ENCODE assay signal across 19 cellular contexts in the genomic region with DNA sequence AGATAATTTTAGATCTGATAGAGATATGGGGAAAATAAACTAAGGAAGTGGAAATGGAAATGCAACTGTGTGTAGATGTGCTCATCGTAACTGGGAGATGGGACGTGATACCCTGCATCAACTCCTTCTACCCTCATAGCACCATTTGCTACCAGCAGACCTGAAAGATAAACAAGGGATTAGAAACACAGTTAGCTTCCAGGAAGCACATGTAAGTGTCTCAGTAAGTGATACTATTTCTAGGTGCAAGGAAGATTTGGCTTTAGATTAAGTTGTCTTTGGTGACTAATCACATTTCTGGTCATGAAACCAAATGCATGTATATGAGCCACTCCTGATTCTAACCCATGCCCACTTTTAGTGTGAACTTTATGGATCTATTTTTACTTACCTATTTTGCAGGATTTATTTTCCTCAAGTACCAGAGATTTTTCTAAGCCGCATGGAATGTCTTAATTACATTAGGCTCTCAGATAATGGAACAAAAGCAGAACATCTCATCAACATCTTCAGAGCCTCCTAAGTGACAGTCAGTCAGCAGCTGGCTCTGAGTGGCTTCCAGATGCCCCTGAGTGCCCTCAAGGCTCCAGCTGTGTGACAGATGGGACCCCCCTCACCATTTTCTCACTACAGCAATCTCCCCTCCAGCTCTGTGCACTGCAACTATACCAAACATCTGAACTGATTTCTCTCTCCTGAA. TPM values are rescaled to one million over a fixed set of nuclear protein-coding genes. Genes with fewer than 3 reads are reported as not detected.
"Had no signal": no experiment of that assay in that cellular context is flagged by ENCODE, and none has a peak within 500 bp of the region (broad histone marks: within the 10 kb centered on the region; RNA-seq: fewer than 3 reads in every experiment).

No MANE protein-coding gene starts in this region.

- H3K9me3 ChIP-seq: transverse colon had no signal

- H3K4me1 ChIP-seq: foreskin keratinocyte had no signal

- ATAC-seq: activated naive CD8-positive, alpha-beta T cell treated with anti-CD3 and anti-CD28 coated beads, Interleukin-2, amount 50 U/mL, for 24 hours; activated T-helper 17 cell treated with anti-CD3 and anti-CD28 coated beads, Interleukin-2, amount 50 U/mL, for 72 hours; foreskin keratinocyte; left ventricle myocardium superior; natural killer cell treated with Interleukin-12 subunit alpha and Interleukin-12 subunit beta and Interleukin-15 and Interleukin-18, amount 100 ng/mL, for 72 hours; right cardiac atrium had no signal

- H3K4me3 ChIP-seq: transverse colon had no signal

- DNase-seq: activated CD4-positive, alpha-beta T cell treated with anti-CD3 and anti-CD28 coated beads, Interleukin-2, amount 50 U/mL, for 48 hours; activated naive CD4-positive, alpha-beta T cell treated with anti-CD3 and anti-CD28 coated beads for 36 hours; activated naive CD8-positive, alpha-beta T cell treated with anti-CD3 and anti-CD28 coated beads, Interleukin-2, amount 50 U/mL, for 24 hours; aorta; cortex of kidney; effector CD4-positive, alpha-beta T cell; foreskin keratinocyte; left ventricle myocardium superior; occipital lobe; right cardiac atrium; small intestine; stimulated activated CD4-positive, alpha-beta T cell treated with anti-CD3 and anti-CD28 coated beads, Interleukin-4, amount 100 ng/mL, for 24 hours; stimulated activated naive CD4-positive, alpha-beta T cell; transverse colon had no signal

- H3K27ac ChIP-seq: foreskin keratinocyte, transverse colon had no signal

- H3K27me3 ChIP-seq: foreskin keratinocyte, transverse colon had no signal

- H3K36me3 ChIP-seq: transverse colon had no signal

RNA-seq across cellular contexts. Expression of a gene that starts 21.2 kb away (rescaled TPM):
- total RNA-seq: activated naive CD4-positive, alpha-beta T cell treated with anti-CD3 and anti-CD28 coated beads for 36 hours; activated T-helper 17 cell treated with anti-CD3 and anti-CD28 coated beads, Interleukin-2, amount 50 U/mL, for 72 hours; aorta; endothelial cell of umbilical vein; foreskin keratinocyte; kidney epithelial cell; left ventricle myocardium superior; natural killer cell treated with Interleukin-12 subunit alpha and Interleukin-12 subunit beta and Interleukin-15 and Interleukin-18, amount 100 ng/mL, for 72 hours; subcutaneous adipose tissue had no signal
- polyA plus RNA-seq: endothelial cell of umbilical vein, foreskin keratinocyte had no signal
